19 cellular contexts compared by ENCODE assay signal in genomic region chr22:33812578-33812977, GRCh38.
"Had no signal": no experiment of that assay in that cellular context is flagged by ENCODE, and none has a peak within 500 bp of the region (broad histone marks: within the 10 kb centered on the region; RNA-seq: fewer than 3 reads in every experiment).

No MANE protein-coding gene starts in this region.

- H3K27ac ChIP-seq: lower lobe of right lung had no signal

- DNase-seq: activated B cell treated with CpG ODN at 0.5 μM for 24 hours; activated CD4-positive, alpha-beta T cell treated with anti-CD3 and anti-CD28 coated beads for 48 hours; activated CD8-positive, alpha-beta T cell treated with anti-CD3 and anti-CD28 coated beads for 36 hours; activated effector memory CD4-positive, alpha-beta T cell treated with anti-CD3 and anti-CD28 coated beads, Interleukin-2, amount 50 U/mL, for 16 hours; activated T-cell treated with anti-CD3 and anti-CD28 coated beads, Interleukin-2, amount 50 U/mL, for 4 hours; amniotic stem cell; body of pancreas; central memory CD4-positive, alpha-beta T cell; colonic mucosa; kidney glomerular epithelial cell; lower lobe of right lung; occipital lobe; stimulated activated CD4-positive, alpha-beta T cell treated with anti-CD3 and anti-CD28 coated beads, Interleukin-2, amount 100 ng/mL, for 48 hours; stimulated activated naive CD4-positive, alpha-beta T cell; substantia nigra; SW 1271 had no signal

- H3K27me3 ChIP-seq: body of pancreas, colonic mucosa had no signal

- H3K9me3 ChIP-seq: body of pancreas, colonic mucosa, lower lobe of right lung had no signal

- H3K4me1 ChIP-seq: colonic mucosa had no signal

- FAIRE-seq: TTC549 had no signal

- ATAC-seq: activated CD8-positive, alpha-beta T cell treated with anti-CD3 and anti-CD28 coated beads for 36 hours; activated T-cell treated with anti-CD3 and anti-CD28 coated beads, Interleukin-2, amount 50 U/mL, for 4 hours; esophagus mucosa; lower lobe of right lung; natural killer cell treated with Interleukin-12 subunit alpha and Interleukin-12 subunit beta and Interleukin-15 and Interleukin-18, amount 100 ng/mL, for 72 hours had no signal

- H3K36me3 ChIP-seq: colonic mucosa, lower lobe of right lung had no signal

- H3K4me3 ChIP-seq: body of pancreas, colonic mucosa, lower lobe of right lung had no signal
